ENCODE assay signal across 10 cellular contexts in genomic region chr6:113120577-113121285, GRCh38.
DNase-seq lines count a peak whose midpoint lies in the region; ATAC-seq, FAIRE-seq and TF ChIP-seq lines count a peak whose summit lies in the region.
"Had no signal": no experiment of that assay in that cellular context is flagged by ENCODE, and none has a peak within 500 bp of the region (broad histone marks: within the 10 kb centered on the region; RNA-seq: fewer than 3 reads in every experiment).

No MANE protein-coding gene starts in this region.

- DNase-seq in AG09319 (ENCODE audit: extremely low read depth, low read depth) (peak; percentile 75), HT1080 (ENCODE audit: low read depth) (peak; percentile 92), keratinocyte (ENCODE audit: low read depth, low spot score) (peak; percentile 54), transverse colon (no peak)
- no peak for DNase-seq in activated CD4-positive, alpha-beta memory T cell treated with anti-CD3 and anti-CD28 coated beads, Interleukin-2, amount 10 ng/mL, durations not matched to agents 7 days and 5 days

- H3K4me1 ChIP-seq in keratinocyte (ENCODE audit: control insufficient read depth, extremely low read depth, insufficient read depth, low read length) (peaks cover 28% of the 10 kb centered on the region), transverse colon (no peaks in the 10 kb centered on the region)

- H3K27ac Mint-ChIP-seq in activated CD4-positive, alpha-beta memory T cell treated with anti-CD3 and anti-CD28 coated beads, Interleukin-2, amount 10 ng/mL, durations not matched to agents 7 days and 5 days, result no peak overlapping the region
- H3K27ac Mint-ChIP-seq: activated naive CD4-positive, alpha-beta T cell treated with anti-CD3 and anti-CD28 coated beads, Interleukin-2, amount 50 U/mL, for 24 hours had no signal

- no peak for TF ChIP-seq POLR2A in transverse colon (IDR thresholded peaks at IDR 0.05)

- peak overlapping the region; percentile 56 for H3K4me2 ChIP-seq in keratinocyte (ENCODE audit: control insufficient read depth, extremely low read depth, insufficient read depth, low read depth, low read length)

- WGBS in transverse colon (ENCODE audit: low coverage in 1 of 2), 2 donors, result 43 to 45% methylated on average over 2 to 7 of the region's 7 CpGs

- no peak overlapping the region for H3K4me3 Mint-ChIP-seq in activated CD4-positive, alpha-beta memory T cell treated with anti-CD3 and anti-CD28 coated beads, Interleukin-2, amount 10 ng/mL, durations not matched to agents 7 days and 5 days
- H3K4me3 Mint-ChIP-seq: activated naive CD4-positive, alpha-beta T cell treated with anti-CD3 and anti-CD28 coated beads, Interleukin-2, amount 50 U/mL, for 24 hours had no signal

- H3K9me3 Mint-ChIP-seq in activated CD4-positive, alpha-beta memory T cell treated with anti-CD3 and anti-CD28 coated beads, Interleukin-2, amount 10 ng/mL, durations not matched to agents 7 days and 5 days, result peaks cover 5% of the 10 kb centered on the region
- H3K9me3 Mint-ChIP-seq: activated naive CD4-positive, alpha-beta T cell treated with anti-CD3 and anti-CD28 coated beads, Interleukin-2, amount 50 U/mL, for 24 hours had no signal

- FAIRE-seq in TTC549 (lab: Jason Lieb, UNC), result peak; percentile 95
- FAIRE-seq in keratinocyte (lab: Jason Lieb, UNC), result peak; percentile 94
- FAIRE-seq: HepG2 had no signal

- CTCF ChIA-PET in activated CD4-positive, alpha-beta memory T cell treated with anti-CD3 and anti-CD28 coated beads, Interleukin-2, amount 10 ng/mL, durations not matched to agents 7 days and 5 days (lab: Charles Lee), result no interaction called here

- H3K9ac ChIP-seq in keratinocyte (ENCODE audit: control insufficient read depth, extremely low read depth, insufficient read depth, low read length), result peak overlapping the region; percentile 4

- H3K36me3 ChIP-seq in keratinocyte (ENCODE audit: control insufficient read depth in 2 of 2, extremely low read depth in 1 of 2, insufficient read depth in 2 of 2, low read length in 2 of 2) (no peaks in the 10 kb centered on the region), transverse colon (no peaks in the 10 kb centered on the region)

- no peaks in the 10 kb centered on the region for H4K20me1 ChIP-seq in keratinocyte (ENCODE audit: control insufficient read depth, extremely low read depth, insufficient read depth, low read length)

- intact Hi-C loops in transverse colon (cut with DNase I; ENCODE audit: low total_unique reads), result no loop called here

- dilution Hi-C loops in keratinocyte (cut with MboI; ENCODE audit: extremely low pct_ligation_motif_present, low sequenced_read_pairs), result no loop called here

- no peaks in the 10 kb centered on the region for H3K36me3 Mint-ChIP-seq in activated CD4-positive, alpha-beta memory T cell treated with anti-CD3 and anti-CD28 coated beads, Interleukin-2, amount 10 ng/mL, durations not matched to agents 7 days and 5 days (ENCODE audit: low read depth)
- H3K36me3 Mint-ChIP-seq: activated naive CD4-positive, alpha-beta T cell treated with anti-CD3 and anti-CD28 coated beads, Interleukin-2, amount 50 U/mL, for 24 hours had no signal

- ATAC-seq in HG02610 (IDR thresholded peaks at IDR 0.05; ENCODE audit: unreplicated experiment) (no peak), GM21737 (IDR thresholded peaks at IDR 0.05; ENCODE audit: unreplicated experiment) (no peak)
- ATAC-seq: HepG2 had no signal

- H3K9me1 ChIP-seq in keratinocyte (ENCODE audit: control insufficient read depth, extremely low read depth, insufficient read depth, low read length), result no peaks in the 10 kb centered on the region

- no peak overlapping the region for H2AFZ ChIP-seq in keratinocyte (ENCODE audit: control insufficient read depth, low read length)

- TF ChIP-seq CTCF in AG09319 (IDR thresholded peaks at IDR 0.05; ENCODE audit: low read depth, low read length) (no peak), keratinocyte (optimal IDR thresholded peaks at IDR 0.05 in 1 of 3, IDR thresholded peaks at IDR 0.05 in 1 of 3, conservative IDR thresholded peaks at IDR 0.05 in 1 of 3; ENCODE audit: extremely low read depth in 1 of 3, insufficient read depth in 2 of 3, low read length in 3 of 3) (no peak), transverse colon (IDR thresholded peaks at IDR 0.05) (no peak)

- no peaks in the 10 kb centered on the region for H3K27me3 Mint-ChIP-seq in activated CD4-positive, alpha-beta memory T cell treated with anti-CD3 and anti-CD28 coated beads, Interleukin-2, amount 10 ng/mL, durations not matched to agents 7 days and 5 days
- H3K27me3 Mint-ChIP-seq: activated naive CD4-positive, alpha-beta T cell treated with anti-CD3 and anti-CD28 coated beads, Interleukin-2, amount 50 U/mL, for 24 hours had no signal

- H3K4me3 ChIP-seq in keratinocyte (ENCODE audit: control insufficient read depth in 2 of 3, extremely low read depth in 1 of 3, insufficient read depth in 2 of 3, low read depth in 1 of 3, low read length in 3 of 3), result peak overlapping the region in 1 of 3 experiments; percentile 15
- H3K4me3 ChIP-seq in transverse colon, result no peak overlapping the region

- no peaks in the 10 kb centered on the region for H3K4me1 Mint-ChIP-seq in activated CD4-positive, alpha-beta memory T cell treated with anti-CD3 and anti-CD28 coated beads, Interleukin-2, amount 10 ng/mL, durations not matched to agents 7 days and 5 days
- H3K4me1 Mint-ChIP-seq: activated naive CD4-positive, alpha-beta T cell treated with anti-CD3 and anti-CD28 coated beads, Interleukin-2, amount 50 U/mL, for 24 hours had no signal

- H3K27ac ChIP-seq in keratinocyte (ENCODE audit: control insufficient read depth, insufficient read depth, low read length), result peak overlapping the region; percentile 59
- no peak overlapping the region for H3K27ac ChIP-seq in transverse colon

- TF ChIP-seq EP300 in transverse colon (IDR thresholded peaks at IDR 0.05; ENCODE audit: low read depth), result no peak

- peaks cover 5% of the 10 kb centered on the region for H3K9me3 ChIP-seq in keratinocyte (ENCODE audit: control insufficient read depth, low read depth, low read length)
- H3K9me3 ChIP-seq in transverse colon, result peaks cover 0 to 3% of the 10 kb centered on the region in 2 donors

- no peaks in the 10 kb centered on the region for H3K79me2 ChIP-seq in keratinocyte (ENCODE audit: control insufficient read depth, insufficient read depth, low read length)

- POLR2A ChIA-PET in activated CD4-positive, alpha-beta memory T cell treated with anti-CD3 and anti-CD28 coated beads, Interleukin-2, amount 10 ng/mL, durations not matched to agents 7 days and 5 days (lab: Charles Lee), result no interaction called here

- H3K27me3 ChIP-seq in keratinocyte (ENCODE audit: control insufficient read depth, extremely low read depth, insufficient read depth, low read length) (no peaks in the 10 kb centered on the region), transverse colon (no peaks in the 10 kb centered on the region)

- in situ Hi-C loops in transverse colon (cut with MboI; ENCODE audit: low pct_ligation_motif_present in 1 of 4, low pct_unique_long_range_greater_than_20kb in 1 of 4, low sequenced_read_pairs in 3 of 4), result no loop called here

Comparison
In these comparisons a context has a peak if more than half of its experiments do, and no peak if none do; other contexts are left out.
1. DNase-seq: peak in AG09319 (single experiment), HT1080 (single experiment) and keratinocyte (single experiment); none in activated CD4-positive, alpha-beta memory T cell treated with anti-CD3 and anti-CD28 coated beads, Interleukin-2, amount 10 ng/mL, durations not matched to agents 7 days and 5 days (single experiment) and transverse colon (single experiment).